ENCODE assay signal across 26 cellular contexts in the genomic region with DNA sequence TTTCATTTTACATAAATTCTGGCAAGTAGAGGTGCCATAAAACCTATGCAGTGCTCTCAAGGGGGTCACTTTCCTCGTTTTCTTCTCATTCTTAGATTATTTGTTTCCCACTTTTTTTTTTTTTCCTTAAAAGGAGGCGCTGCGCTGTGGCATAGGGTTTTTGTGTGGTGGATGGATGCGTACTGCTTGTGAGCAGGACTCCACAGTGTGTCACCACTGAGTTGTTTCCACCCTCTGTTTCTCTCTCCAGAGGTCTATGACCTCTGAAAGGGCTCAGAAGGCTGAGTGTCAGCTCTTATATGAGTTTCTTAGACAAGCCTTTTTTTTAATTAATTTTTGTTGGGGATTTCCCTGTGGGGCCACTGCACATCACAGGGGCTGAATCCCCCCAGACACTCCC. TPM values are rescaled to one million over a fixed set of nuclear protein-coding genes. Genes with fewer than 3 reads are reported as not detected.
DNase-seq lines count a peak whose midpoint lies in the region; ATAC-seq, FAIRE-seq and TF ChIP-seq lines count a peak whose summit lies in the region.
"Had no signal": no experiment of that assay in that cellular context is flagged by ENCODE, and none has a peak within 500 bp of the region (broad histone marks: within the 10 kb centered on the region; RNA-seq: fewer than 3 reads in every experiment).

No MANE protein-coding gene starts in this region.

- H3K36me3 ChIP-seq in PC-3 (ENCODE audit: low read depth, low read length) (no peaks in the 10 kb centered on the region), K562 (ENCODE audit: control insufficient read depth, insufficient read depth, low read length) (no peaks in the 10 kb centered on the region)
- H3K36me3 ChIP-seq: cardiac muscle cell had no signal

- H3K4me2 ChIP-seq in PC-3 (ENCODE audit: low read length) = no peak overlapping the region
- H3K4me2 ChIP-seq in K562 (ENCODE audit: insufficient read depth, low read length) = no peak overlapping the region

- no peak for DNase-seq in activated T-cell treated with anti-CD3 and anti-CD28 coated beads, Interleukin-2, amount 50 U/mL, for 24 hours
- no peak for DNase-seq in activated T-cell treated with anti-CD3 and anti-CD28 coated beads, Interleukin-2, amount 50 U/mL, for 48 hours
- DNase-seq in PC-3 (no peak), K562 (ENCODE audit: extremely low read depth in 1 of 4, low spot score in 3 of 4) (peak in 2 of 4 experiments; percentile 37 to 70), DMS 273 (lab: John Stamatoyannopoulos, UW; ENCODE audit: unreplicated experiment) (no peak), G401 (ENCODE audit: low spot score) (no peak)
- no peak for DNase-seq in stimulated activated naive CD8-positive, alpha-beta T cell treated with anti-CD3 and anti-CD28 coated beads, Interleukin-15, amount 100 ng/mL, for 72 hours
- no peak for DNase-seq in stimulated activated naive CD4-positive, alpha-beta T cell treated with Interleukin-2 at 50 U/mL for 16 hours (lab: John Stamatoyannopoulos, UW)
- DNase-seq: 8988T; activated CD4-positive, alpha-beta T cell treated with anti-CD3 and anti-CD28 coated beads, Interleukin-2, amount 10 ng/mL, durations not matched to agents 7 days and 5 days; activated gamma-delta T cell treated with Interleukin-2 at 50 U/mL for 16 hours; amygdala; GDM1; GM23248; IMR-90; left ventricle myocardium superior; mucosa of descending colon; NCI-H1048; NCI-H2107; NCI-H524; Right ventricle myocardium superior; small intestine; stimulated activated CD4-positive, alpha-beta T cell treated with anti-CD3 and anti-CD28 coated beads, Interleukin-4, amount 100 ng/mL, for 1 hour had no signal

- FAIRE-seq in K562 (lab: Jason Lieb, UNC) = peak; percentile 69
- FAIRE-seq: small intestine had no signal

- H3K4me1 ChIP-seq in PC-3 (ENCODE audit: insufficient read depth, low read length) = peaks cover 5% of the 10 kb centered on the region
- no peaks in the 10 kb centered on the region; a peak in 1 of 5 replicates for H3K4me1 ChIP-seq in K562 (replicated peaks in 1 of 2; ENCODE audit: control insufficient read depth in 2 of 2, insufficient read depth in 2 of 2, low read length in 2 of 2)

- H3K79me2 ChIP-seq in PC-3 (ENCODE audit: low read length) (no peaks in the 10 kb centered on the region), K562 (ENCODE audit: control insufficient read depth, insufficient read depth, low read length) (no peaks in the 10 kb centered on the region)

- peaks cover 6% of the 10 kb centered on the region for H3K27me3 Mint-ChIP-seq in activated T-cell treated with anti-CD3 and anti-CD28 coated beads, Interleukin-2, amount 50 U/mL, for 24 hours
- H3K27me3 Mint-ChIP-seq in stimulated activated naive CD8-positive, alpha-beta T cell treated with anti-CD3 and anti-CD28 coated beads, Interleukin-15, amount 100 ng/mL, for 72 hours = no peaks in the 10 kb centered on the region

- TF ChIP-seq POLR2A in K562 (conservative IDR thresholded peaks at IDR 0.05) = no peak

- H3K27ac ChIP-seq in PC-3 (ENCODE audit: low read length) = no peak overlapping the region
- H3K27ac ChIP-seq in K562 (ENCODE audit: extremely low read depth, low read depth, low read length) = peak overlapping the region; percentile 6; the same call in 1 of the 3 replicates
- H3K27ac ChIP-seq: cardiac muscle cell, GM23248 had no signal

- no peaks in the 10 kb centered on the region for H3K36me3 Mint-ChIP-seq in activated T-cell treated with anti-CD3 and anti-CD28 coated beads, Interleukin-2, amount 50 U/mL, for 24 hours (ENCODE audit: low read depth)
- H3K36me3 Mint-ChIP-seq: CD14-positive monocyte had no signal

- intact Hi-C loops in PC-3 (cut with micrococcal nuclease) = no loop called here
- intact Hi-C loops in K562 (cut with micrococcal nuclease) = no loop called here

- H3K27me3 ChIP-seq in PC-3 (ENCODE audit: low read length) (no peaks in the 10 kb centered on the region), K562 (ENCODE audit: control insufficient read depth in 2 of 2, insufficient read depth in 2 of 2, low read length in 2 of 2) (no peaks in the 10 kb centered on the region)
- H3K27me3 ChIP-seq: cardiac muscle cell had no signal

- H3F3A ChIP-seq in PC-3 (ENCODE audit: low read length, unreplicated experiment) = no peaks in the 10 kb centered on the region

- no peaks in the 10 kb centered on the region for H3K9me1 ChIP-seq in K562 (ENCODE audit: control insufficient read depth, insufficient read depth, low read length)

- H3K4me3 Mint-ChIP-seq in activated T-cell treated with anti-CD3 and anti-CD28 coated beads, Interleukin-2, amount 50 U/mL, for 24 hours = no peak overlapping the region
- H3K4me3 Mint-ChIP-seq in stimulated activated naive CD8-positive, alpha-beta T cell treated with anti-CD3 and anti-CD28 coated beads, Interleukin-15, amount 100 ng/mL, for 72 hours = no peak overlapping the region
- H3K4me3 Mint-ChIP-seq: activated CD4-positive, alpha-beta T cell treated with anti-CD3 and anti-CD28 coated beads, Interleukin-2, amount 10 ng/mL, durations not matched to agents 7 days and 5 days; CD14-positive monocyte; neural crest cell had no signal

- no peak overlapping the region for H3K9ac ChIP-seq in PC-3 (ENCODE audit: low read length)
- H3K9ac ChIP-seq in K562 (ENCODE audit: insufficient read depth in 1 of 2, low read depth in 2 of 2, low read length in 2 of 2) = 0 out of 4 replicates have a peak overlapping the region, but pooled peaks of 1 of the 2 experiments have one; percentile 67
- H3K9ac ChIP-seq: GM23248 had no signal

- H3K9me2 ChIP-seq in PC-3 (replicated peaks; ENCODE audit: low read length) = no peaks in the 10 kb centered on the region

- H3K4me3 ChIP-seq in PC-3 (ENCODE audit: low read length) (no peak overlapping the region), K562 (no peak overlapping the region)
- H3K4me3 ChIP-seq: cardiac muscle cell, GM23248, mucosa of descending colon had no signal

- CTCF ChIA-PET in PC-3 (lab: Charles Lee) (interaction anchor here (1.0 kb wide), 1 partner anchor 12 kb away, joined by 3 read pairs; no protein-coding TSS in a partner anchor), K562 (lab: Yijun Ruan, JAX; ENCODE audit: low intra/inter-chr PET ratio) (no interaction called here)

- 24% methylated on average over 4 of the region's 4 CpGs for whole genome bisulfite sequencing in K562 (ENCODE audit: insufficient coverage, low coverage, missing lambda C conversion rate)

- H4K20me1 ChIP-seq in PC-3 (ENCODE audit: low read length) (no peaks in the 10 kb centered on the region), K562 (replicated peaks; ENCODE audit: control insufficient read depth, insufficient read depth, low read length) (no peaks in the 10 kb centered on the region)

- peaks cover 6% of the 10 kb centered on the region for H3K4me1 Mint-ChIP-seq in activated T-cell treated with anti-CD3 and anti-CD28 coated beads, Interleukin-2, amount 50 U/mL, for 24 hours (ENCODE audit: low read depth)
- peaks cover 13% of the 10 kb centered on the region for H3K4me1 Mint-ChIP-seq in stimulated activated naive CD8-positive, alpha-beta T cell treated with anti-CD3 and anti-CD28 coated beads, Interleukin-15, amount 100 ng/mL, for 72 hours

- BruUV-seq in PC-3 (replicated peaks; lab: Mats Ljungman, UMichigan) = no TSS peak
- no TSS peak for BruUV-seq in K562 (replicated peaks; lab: Mats Ljungman, UMichigan)

- TF ChIP-seq CTCF in PC-3 (conservative IDR thresholded peaks at IDR 0.05; ENCODE audit: low read depth, low read length) (no peak), K562 (IDR thresholded peaks at IDR 0.05 in 2 of 3, conservative IDR thresholded peaks at IDR 0.05 in 1 of 3; ENCODE audit: insufficient read depth in 2 of 3, low read depth in 1 of 3, low read length in 3 of 3) (peak; percentile 37 to 58 (median 54); a peak in 5 of 6 replicates)

- no peaks in the 10 kb centered on the region for H3K9me3 Mint-ChIP-seq in activated T-cell treated with anti-CD3 and anti-CD28 coated beads, Interleukin-2, amount 50 U/mL, for 24 hours
- peaks cover 0 to 7% of the 10 kb centered on the region in 2 donors for H3K9me3 Mint-ChIP-seq in stimulated activated naive CD8-positive, alpha-beta T cell treated with anti-CD3 and anti-CD28 coated beads, Interleukin-15, amount 100 ng/mL, for 72 hours

- peaks cover 5% of the 10 kb centered on the region; the same call in 1 of the 2 replicates for H3K9me3 ChIP-seq in PC-3 (ENCODE audit: low read length)
- no peaks in the 10 kb centered on the region for H3K9me3 ChIP-seq in K562 (replicated peaks; ENCODE audit: control insufficient read depth, insufficient read depth, low read depth, low read length)
- H3K9me3 ChIP-seq: mucosa of descending colon had no signal

- H2AFZ ChIP-seq in PC-3 (ENCODE audit: low read length) (no peak overlapping the region), K562 (ENCODE audit: low read depth, low read length) (peak overlapping the region; percentile 70)
- H2AFZ ChIP-seq: GM23248 had no signal

- peak in 1 of 2 experiments; percentile 39; a peak in 1 of 4 replicates for TF ChIP-seq RAD21 in K562 (CRISPR knock-in tag; conservative IDR thresholded peaks at IDR 0.05 in 1 of 2, IDR thresholded peaks at IDR 0.05 in 1 of 2)

- POLR2A ChIA-PET in PC-3 (lab: Charles Lee; ENCODE audit: unreplicated experiment) = no interaction called here
- POLR2A ChIA-PET in K562 (lab: Yijun Ruan, JAX) = interaction anchor here (1.1 to 2.1 kb wide), 3 partner anchors 9 to 18 kb away, joined by 3 to 5 read pairs (median 3); partner anchors contain the start of gene FAF2

- ATAC-seq in PC-3 (peak; percentile 61), K562 (peak; percentile 99)
- ATAC-seq in stimulated activated naive CD8-positive, alpha-beta T cell treated with anti-CD3 and anti-CD28 coated beads, Interleukin-15, amount 100 ng/mL, for 72 hours = peak; percentile 82
- ATAC-seq: left ventricle myocardium superior, mucosa of descending colon had no signal

- peak overlapping the region; percentile 8 for H3K27ac Mint-ChIP-seq in activated T-cell treated with anti-CD3 and anti-CD28 coated beads, Interleukin-2, amount 50 U/mL, for 24 hours
- H3K27ac Mint-ChIP-seq in stimulated activated naive CD8-positive, alpha-beta T cell treated with anti-CD3 and anti-CD28 coated beads, Interleukin-15, amount 100 ng/mL, for 72 hours = peak overlapping the region in 1 of 2 donors; percentile 44
- H3K27ac Mint-ChIP-seq: activated CD4-positive, alpha-beta T cell treated with anti-CD3 and anti-CD28 coated beads, Interleukin-2, amount 10 ng/mL, durations not matched to agents 7 days and 5 days; CD14-positive monocyte had no signal

- no peak for TF ChIP-seq EP300 in K562 (IDR thresholded peaks at IDR 0.05; ENCODE audit: low read length)

- in situ Hi-C loops in K562 (cut with MboI) (no loop called here), G401 (cut with HindIII; ENCODE audit: low sequenced_read_pairs) (no loop called here)

RNA-seq across cellular contexts. Expression of gene CLTB, which starts 13.6 kb away (rescaled TPM):
- total RNA-seq in PC-3 (2014; rRNA removed) (354 and 460 TPM in 2 replicates), K562 (2014; rRNA removed) (111 and 117 TPM in 2 replicates), K562 (2014; rRNA removed; fragmentation: Illumina TruSeq; extraction: Trizol) (15.2 and 17.4 TPM in 2 replicates), K562 (2015; rRNA removed; fragmentation: Illumina TruSeq; extraction: Trizol) (39.0 and 39.7 TPM in 2 replicates), K562 (2021) (54.7 and 69.0 TPM in 2 replicates)
- total RNA-seq in K562 (2011; cell fraction: chromatin; rRNA removed; ENCODE audit: low replicate concordance) = 8.7 and 27.7 TPM in 2 replicates
- total RNA-seq in K562 (2011; cell fraction: nucleolus; rRNA removed) = 17.0 and 19.1 TPM in 2 replicates
- 18.7 and 31.4 TPM in 2 replicates for total RNA-seq in K562 (2011; cell fraction: nucleoplasm; rRNA removed)
- polyA plus RNA-seq in K562 (2011; rRNA removed) (33.1 and 41.1 TPM in 2 replicates), K562 (2014; fragmentation: Illumina TruSeq; extraction: Trizol) (31.4 and 55.9 TPM in 2 replicates), K562 (2014; fragmentation: Nextera tagmentation; extraction: Ambion mirVana) (1 to 10 TPM; 1.8 to 3.5 TPM), K562 (2014; rRNA removed) (84.2 and 84.6 TPM in 2 replicates)
- 47.3 and 113 TPM in 2 replicates for polyA plus RNA-seq in K562 (2011; cell fraction: cytosol; rRNA removed)
- 28.1 and 43.0 TPM in 2 replicates for polyA plus RNA-seq in K562 (2011; cell fraction: nucleus; rRNA removed)
- polyA plus RNA-seq in K562 (2012) = 55.6 and 65.9 TPM in 2 replicates
- polyA minus RNA-seq in K562 (2011; rRNA and poly(A)+ RNA removed) = 17.0 and 24.2 TPM in 2 replicates
- 25.4 and 28.5 TPM in 2 replicates for polyA minus RNA-seq in K562 (2011; cell fraction: cytosol; rRNA and poly(A)+ RNA removed)
- polyA minus RNA-seq in K562 (2011; cell fraction: nucleus; rRNA and poly(A)+ RNA removed) = 7.8 and 8.3 TPM in 2 replicates
- total RNA-seq in G401 (2014; rRNA removed; shearing (Covaris generic)) = 163 and 179 TPM in 2 replicates

RNA-seq across cellular contexts. Expression of gene FAF2, which starts 18.2 kb away (rescaled TPM):
- total RNA-seq in PC-3 (2014; rRNA removed) = 51.4 TPM in 2 replicates
- total RNA-seq in K562 (2011; cell fraction: chromatin; rRNA removed; ENCODE audit: low replicate concordance) = 48.2 and 98.0 TPM in 2 replicates
- 45.0 and 52.5 TPM in 2 replicates for total RNA-seq in K562 (2011; cell fraction: nucleolus; rRNA removed)
- 70.0 and 90.6 TPM in 2 replicates for total RNA-seq in K562 (2011; cell fraction: nucleoplasm; rRNA removed)
- 25.6 and 29.0 TPM in 2 replicates for total RNA-seq in K562 (2014; rRNA removed)
- total RNA-seq in K562 (2014; rRNA removed; fragmentation: Illumina TruSeq; extraction: Trizol) = 37.8 and 41.6 TPM in 2 replicates
- 35.4 and 36.1 TPM in 2 replicates for total RNA-seq in K562 (2015; rRNA removed; fragmentation: Illumina TruSeq; extraction: Trizol)
- total RNA-seq in K562 (2021) = 33.7 and 37.7 TPM in 2 replicates
- polyA plus RNA-seq in K562 (2011; rRNA removed) = 38.6 and 44.6 TPM in 2 replicates
- polyA plus RNA-seq in K562 (2011; cell fraction: cytosol; rRNA removed) = 22.1 and 28.9 TPM in 2 replicates
- 33.7 and 37.6 TPM in 2 replicates for polyA plus RNA-seq in K562 (2011; cell fraction: nucleus; rRNA removed)
- polyA plus RNA-seq in K562 (2012) = 23.2 and 26.6 TPM in 2 replicates
- polyA plus RNA-seq in K562 (2014; fragmentation: Illumina TruSeq; extraction: Trizol) = 41.9 and 43.4 TPM in 2 replicates
- polyA plus RNA-seq in K562 (2014; fragmentation: Nextera tagmentation; extraction: Ambion mirVana) = 10 to 100 TPM; 25.2 to 32.8 TPM
- polyA plus RNA-seq in K562 (2014; rRNA removed) = 25.0 and 30.3 TPM in 2 replicates
- polyA minus RNA-seq in K562 (2011; rRNA and poly(A)+ RNA removed) = 63.2 and 66.8 TPM in 2 replicates
- 22.9 and 31.1 TPM in 2 replicates for polyA minus RNA-seq in K562 (2011; cell fraction: cytosol; rRNA and poly(A)+ RNA removed)
- 12.4 and 23.8 TPM in 2 replicates for polyA minus RNA-seq in K562 (2011; cell fraction: nucleus; rRNA and poly(A)+ RNA removed)
- total RNA-seq in G401 (2014; rRNA removed; shearing (Covaris generic)) = 24.9 and 29.4 TPM in 2 replicates

RNA-seq across cellular contexts. Expression of gene HIGD2A, which starts 41.4 kb away (rescaled TPM):
- total RNA-seq in PC-3 (2014; rRNA removed) (164 and 174 TPM in 2 replicates), K562 (2014; rRNA removed) (193 and 230 TPM in 2 replicates), K562 (2014; rRNA removed; fragmentation: Illumina TruSeq; extraction: Trizol) (86.1 and 94.7 TPM in 2 replicates), K562 (2015; rRNA removed; fragmentation: Illumina TruSeq; extraction: Trizol) (161 and 163 TPM in 2 replicates), K562 (2021) (150 and 154 TPM in 2 replicates)
- total RNA-seq in K562 (2011; cell fraction: chromatin; rRNA removed; ENCODE audit: low replicate concordance) = 8.9 and 23.0 TPM in 2 replicates
- 31.7 and 39.2 TPM in 2 replicates for total RNA-seq in K562 (2011; cell fraction: nucleolus; rRNA removed)
- total RNA-seq in K562 (2011; cell fraction: nucleoplasm; rRNA removed) = 38.3 and 59.1 TPM in 2 replicates
- polyA plus RNA-seq in K562 (2011; rRNA removed) (121 and 166 TPM in 2 replicates), K562 (2014; fragmentation: Illumina TruSeq; extraction: Trizol) (144 and 249 TPM in 2 replicates), K562 (2014; fragmentation: Nextera tagmentation; extraction: Ambion mirVana) (100 to 1,000 TPM; 232 to 235 TPM), K562 (2014; rRNA removed) (264 and 272 TPM in 2 replicates)
- polyA plus RNA-seq in K562 (2011; cell fraction: cytosol; rRNA removed) = 306 and 470 TPM in 2 replicates
- polyA plus RNA-seq in K562 (2011; cell fraction: nucleus; rRNA removed) = 70.5 and 75.2 TPM in 2 replicates
- polyA plus RNA-seq in K562 (2012) = 187 and 315 TPM in 2 replicates
- 38.5 and 45.4 TPM in 2 replicates for polyA minus RNA-seq in K562 (2011; rRNA and poly(A)+ RNA removed)
- polyA minus RNA-seq in K562 (2011; cell fraction: cytosol; rRNA and poly(A)+ RNA removed) = 64.4 and 107 TPM in 2 replicates
- 21.5 and 40.7 TPM in 2 replicates for polyA minus RNA-seq in K562 (2011; cell fraction: nucleus; rRNA and poly(A)+ RNA removed)
- total RNA-seq in G401 (2014; rRNA removed; shearing (Covaris generic)) = 119 and 175 TPM in 2 replicates

RNA-seq across cellular contexts. Expression of gene NOP16, which starts 41.6 kb away (rescaled TPM):
- total RNA-seq in PC-3 (2014; rRNA removed) = 92.6 and 103 TPM in 2 replicates
- total RNA-seq in K562 (2011; cell fraction: chromatin; rRNA removed; ENCODE audit: low replicate concordance) = 76.0 and 149 TPM in 2 replicates
- 135 and 143 TPM in 2 replicates for total RNA-seq in K562 (2011; cell fraction: nucleolus; rRNA removed)
- 111 and 128 TPM in 2 replicates for total RNA-seq in K562 (2011; cell fraction: nucleoplasm; rRNA removed)
- 92.5 and 116 TPM in 2 replicates for total RNA-seq in K562 (2014; rRNA removed)
- 80.3 and 98.2 TPM in 2 replicates for total RNA-seq in K562 (2014; rRNA removed; fragmentation: Illumina TruSeq; extraction: Trizol)
- total RNA-seq in K562 (2015; rRNA removed; fragmentation: Illumina TruSeq; extraction: Trizol) = 143 and 148 TPM in 2 replicates
- total RNA-seq in K562 (2021) = 116 and 120 TPM in 2 replicates
- polyA plus RNA-seq in K562 (2011; rRNA removed) = 121 and 136 TPM in 2 replicates
- 104 and 115 TPM in 2 replicates for polyA plus RNA-seq in K562 (2011; cell fraction: cytosol; rRNA removed)
- polyA plus RNA-seq in K562 (2011; cell fraction: nucleus; rRNA removed) = 133 and 168 TPM in 2 replicates
- 49.6 and 125 TPM in 2 replicates for polyA plus RNA-seq in K562 (2012)
- 161 and 166 TPM in 2 replicates for polyA plus RNA-seq in K562 (2014; fragmentation: Illumina TruSeq; extraction: Trizol)
- polyA plus RNA-seq in K562 (2014; fragmentation: Nextera tagmentation; extraction: Ambion mirVana) = 100 to 1,000 TPM; 183 to 342 TPM
- 174 and 221 TPM in 2 replicates for polyA plus RNA-seq in K562 (2014; rRNA removed)
- polyA minus RNA-seq in K562 (2011; rRNA and poly(A)+ RNA removed) = 60.7 and 71.9 TPM in 2 replicates
- 42.1 and 58.9 TPM in 2 replicates for polyA minus RNA-seq in K562 (2011; cell fraction: cytosol; rRNA and poly(A)+ RNA removed)
- 83.7 and 100 TPM in 2 replicates for polyA minus RNA-seq in K562 (2011; cell fraction: nucleus; rRNA and poly(A)+ RNA removed)
- 44.4 and 47.9 TPM in 2 replicates for total RNA-seq in G401 (2014; rRNA removed; shearing (Covaris generic))
